Comparison of ENCODE assay signal across 18 cellular contexts in the genomic region with DNA sequence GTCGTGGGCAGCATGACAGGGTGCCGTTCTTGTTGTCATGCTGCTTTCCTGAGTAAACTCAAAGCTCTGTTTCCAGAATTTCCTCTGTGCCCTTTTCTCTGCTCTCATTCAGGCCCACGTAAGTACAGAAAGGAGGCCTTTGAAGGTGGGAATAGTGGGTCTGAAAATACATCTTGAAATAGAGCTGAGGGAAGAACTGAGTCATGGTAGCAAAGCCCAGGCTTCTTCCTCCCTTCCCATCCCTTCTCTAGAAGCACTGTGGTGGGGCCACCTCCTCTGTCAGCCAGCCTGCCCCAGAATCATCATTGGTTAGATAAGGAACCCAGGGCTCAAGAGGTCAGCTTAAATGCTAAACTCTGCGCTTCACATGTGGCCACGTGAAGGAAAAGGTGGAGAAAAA. TPM values are rescaled to one million over a fixed set of nuclear protein-coding genes. Genes with fewer than 3 reads are reported as not detected.
A peak's percentile ranks its signal among the peaks of the same experiment; 100 is the strongest.
DNase-seq lines count a peak whose midpoint lies in the region; ATAC-seq, FAIRE-seq and TF ChIP-seq lines count a peak whose summit lies in the region.
"Had no signal": no experiment of that assay in that cellular context is flagged by ENCODE, and none has a peak within 500 bp of the region (broad histone marks: within the 10 kb centered on the region; RNA-seq: fewer than 3 reads in every experiment).

No MANE protein-coding gene starts in this region.

- H3K27ac Mint-ChIP-seq in astrocyte (ENCODE audit: unreplicated experiment), result peak overlapping the region; percentile 42

- H3K36me3 Mint-ChIP-seq in astrocyte (ENCODE audit: low read depth, unreplicated experiment), result peaks cover 6% of the 10 kb centered on the region
- H3K36me3 Mint-ChIP-seq: naive B cell had no signal

- ATAC-seq in psoas muscle, result no peak
- ATAC-seq: left ventricle myocardium superior had no signal

- H3K9me3 Mint-ChIP-seq in astrocyte (ENCODE audit: unreplicated experiment), result no peaks in the 10 kb centered on the region
- H3K9me3 Mint-ChIP-seq: central memory CD8-positive, alpha-beta T cell; naive B cell had no signal

- peaks cover 24% of the 10 kb centered on the region for H3K4me1 Mint-ChIP-seq in astrocyte (ENCODE audit: low read depth, unreplicated experiment)

- H3K27ac ChIP-seq in C4-2B, result peak overlapping the region; percentile 83
- H3K27ac ChIP-seq in RWPE1, result peak overlapping the region; percentile 31
- H3K27ac ChIP-seq in astrocyte (ENCODE audit: low read depth, low read length), result no peak overlapping the region
- peak overlapping the region; percentile 83 for H3K27ac ChIP-seq in psoas muscle
- no peak overlapping the region for H3K27ac ChIP-seq in tibial artery
- H3K27ac ChIP-seq: testis had no signal

- no peak overlapping the region for H2AFZ ChIP-seq in astrocyte (ENCODE audit: low read depth, low read length)

- POLR2A ChIA-PET in RWPE1 (lab: Yijun Ruan, JAX; ENCODE audit: low non-redundant PET), result no interaction called here

- no peaks in the 10 kb centered on the region for H3K9me3 ChIP-seq in astrocyte (ENCODE audit: insufficient read depth, low read depth, low read length)
- H3K9me3 ChIP-seq in psoas muscle, result no peaks in the 10 kb centered on the region
- no peaks in the 10 kb centered on the region for H3K9me3 ChIP-seq in tibial artery
- H3K9me3 ChIP-seq: BE2C, testis had no signal

- intact Hi-C loops in psoas muscle (cut with DNase I) (loop anchor here in 1 of 2 donors (10.0 kb wide), 1 partner anchor 247 kb away; no protein-coding TSS in a partner anchor), tibial artery (cut with DNase I; ENCODE audit: low total_unique reads) (loop anchor here (10.0 kb wide), 1 partner anchor 247 kb away; no protein-coding TSS in a partner anchor)

- H3K36me3 ChIP-seq in astrocyte (ENCODE audit: insufficient read depth, low read length) (no peaks in the 10 kb centered on the region), psoas muscle (ENCODE audit: insufficient read depth in 1 of 2, low read depth in 1 of 2) (peaks cover 0 to 8% of the 10 kb centered on the region in 2 donors), tibial artery (peaks cover 0 to 22% (median 1%) of the 10 kb centered on the region in 3 donors)
- H3K36me3 ChIP-seq: BE2C had no signal

- CTCF ChIA-PET in RWPE1 (lab: Yijun Ruan, JAX), result interaction anchor here (0.5 to 1.5 kb wide), 3 partner anchors 103 to 154 kb away, joined by 3 to 9 read pairs (median 8); no protein-coding TSS in a partner anchor

- peaks cover 90% of the 10 kb centered on the region for H4K20me1 ChIP-seq in astrocyte (ENCODE audit: insufficient read depth, low read length)

- H3K4me1 ChIP-seq in astrocyte (ENCODE audit: insufficient read depth, low read length), result peaks cover 12% of the 10 kb centered on the region
- peaks cover 90% of the 10 kb centered on the region for H3K4me1 ChIP-seq in psoas muscle
- H3K4me1 ChIP-seq in tibial artery, result peaks cover 0 to 64% (median 31%) of the 10 kb centered on the region in 4 donors

- no peak overlapping the region for H3K4me3 Mint-ChIP-seq in astrocyte (ENCODE audit: unreplicated experiment)
- H3K4me3 Mint-ChIP-seq: central memory CD8-positive, alpha-beta T cell had no signal

- WGBS in psoas muscle, 3 donors, result 74 to 84% (median 77%) methylated on average over 5 of the region's 5 CpGs

- no peak for TF ChIP-seq CTCF in C4-2B (conservative IDR thresholded peaks at IDR 0.05)
- TF ChIP-seq CTCF in RWPE1 (conservative IDR thresholded peaks at IDR 0.05; ENCODE audit: low read depth), result no peak
- no peak for TF ChIP-seq CTCF in astrocyte (IDR thresholded peaks at IDR 0.05; ENCODE audit: insufficient read depth, low read depth, low read length)
- TF ChIP-seq CTCF in psoas muscle (IDR thresholded peaks at IDR 0.05), result no peak
- TF ChIP-seq CTCF in tibial artery (IDR thresholded peaks at IDR 0.05), result no peak

- H3K79me2 ChIP-seq in astrocyte (ENCODE audit: insufficient read depth, low read length), result peaks cover 24% of the 10 kb centered on the region

- H3K4me3 ChIP-seq in astrocyte (ENCODE audit: insufficient read depth, low read depth, low read length), result no peak overlapping the region
- no peak overlapping the region for H3K4me3 ChIP-seq in psoas muscle
- no peak overlapping the region for H3K4me3 ChIP-seq in tibial artery
- H3K4me3 ChIP-seq: testis had no signal

- no peaks in the 10 kb centered on the region for H3K27me3 ChIP-seq in astrocyte (ENCODE audit: insufficient read depth, low read length)
- H3K27me3 ChIP-seq in psoas muscle (ENCODE audit: insufficient read depth in 3 of 3, low read length in 2 of 3), result no peaks in the 10 kb centered on the region
- H3K27me3 ChIP-seq in tibial artery, result no peaks in the 10 kb centered on the region
- H3K27me3 ChIP-seq: BE2C, testis had no signal

- H3K27me3 Mint-ChIP-seq in astrocyte (ENCODE audit: low read depth, unreplicated experiment), result no peaks in the 10 kb centered on the region
- H3K27me3 Mint-ChIP-seq: central memory CD8-positive, alpha-beta T cell; naive B cell had no signal

- H3K4me2 ChIP-seq in astrocyte (ENCODE audit: low read length), result no peak overlapping the region

- FAIRE-seq in astrocyte (lab: Jason Lieb, UNC) (no peak), urothelium cell line (lab: Jason Lieb, UNC) (no peak)
- FAIRE-seq: frontal cortex had no signal

- no peak overlapping the region for H3K9ac ChIP-seq in astrocyte (ENCODE audit: low read length)

- no peak for DNase-seq in RWPE1 (ENCODE audit: low spot score)
- no peak for DNase-seq in astrocyte (ENCODE audit: low read depth)
- DNase-seq in psoas muscle, result no peak
- DNase-seq in urothelium cell line (ENCODE audit: low spot score), result no peak
- DNase-seq in NCI-H2029 (lab: John Stamatoyannopoulos, UW), result no peak
- no peak for DNase-seq in tibial artery
- DNase-seq in HT-29 (ENCODE audit: low spot score), result no peak
- DNase-seq: activated CD4-positive, alpha-beta T cell treated with anti-CD3 and anti-CD28 coated beads, Interleukin-2, amount 50 U/mL, for 48 hours; left ventricle myocardium superior; naive B cell; NCI-H146; SHP77 treated with DMSO at 0.1 percent for 48 hours; testis had no signal

RNA-seq across cellular contexts. Expression of a gene that starts 9.4 kb away (rescaled TPM):
- total RNA-seq in astrocyte (1.1 and 1.2 TPM in 2 replicates), psoas muscle (1 to 10 TPM in 1 of 4 donors, under 1 TPM in 3; 0.27 to 1.1 (median 0.79) TPM)
- polyA plus RNA-seq in psoas muscle, result 1 to 10 TPM; 1.1 TPM
- total RNA-seq in HT-29 (2014; rRNA removed; shearing (Covaris generic)), result 2.2 and 3.5 TPM in 2 replicates

RNA-seq across cellular contexts. Expression of a gene that starts 14.4 kb away (rescaled TPM):
- total RNA-seq in astrocyte (35.8 and 38.8 TPM in 2 replicates), psoas muscle (10 to 100 TPM; 27.6 to 34.7 (median 31.6) TPM)
- polyA plus RNA-seq in psoas muscle, result 10 to 100 TPM; 55.0 to 98.6 (median 67.3) TPM
- 173 and 191 TPM in 2 replicates for total RNA-seq in HT-29 (2014; rRNA removed; shearing (Covaris generic))

RNA-seq across cellular contexts. Expression of a gene that starts 21.7 kb away (rescaled TPM):
- 33.7 and 37.9 TPM in 2 replicates for total RNA-seq in astrocyte
- 10 to 100 TPM in 2 of 4 donors, 1 to 10 TPM in 2; 5.9 to 15.1 (median 10.2) TPM for total RNA-seq in psoas muscle
- 1 to 10 TPM; 4.1 to 8.6 (median 4.7) TPM for polyA plus RNA-seq in psoas muscle
- total RNA-seq in HT-29 (2014; rRNA removed; shearing (Covaris generic)), result 1.4 and 3.3 TPM in 2 replicates

RNA-seq across cellular contexts. Expression of a gene that starts 29.2 kb away (rescaled TPM):
- total RNA-seq in astrocyte, result 27.3 and 29.7 TPM in 2 replicates
- 10 to 100 TPM; 11.3 to 18.8 (median 16.4) TPM for total RNA-seq in psoas muscle
- 10 to 100 TPM in 2 of 3 donors, 1 to 10 TPM in 1; 9.6 to 16.9 (median 11.0) TPM for polyA plus RNA-seq in psoas muscle
- total RNA-seq in HT-29 (2014; rRNA removed; shearing (Covaris generic)), result 11.5 and 15.1 TPM in 2 replicates

RNA-seq across cellular contexts. Expression of a gene that starts 37.5 kb away (rescaled TPM):
- total RNA-seq in astrocyte (0.82 and 0.91 TPM in 2 replicates), psoas muscle (1 to 10 TPM in 1 of 4 donors, under 1 TPM in 1, not detected in 2; 0.77 to 1.1 TPM)
- under 1 TPM; 0.23 to 0.38 (median 0.37) TPM for polyA plus RNA-seq in psoas muscle
- 0.64 and 2.5 TPM in 2 replicates for total RNA-seq in HT-29 (2014; rRNA removed; shearing (Covaris generic))
- total RNA-seq: frontal cortex, left ventricle myocardium superior, pulmonary artery endothelial cell had no signal

Comparison
In these comparisons a context has a peak if more than half of its experiments do, and no peak if none do; other contexts are left out.
1. H3K27ac ChIP-seq: peak in C4-2B (single experiment), RWPE1 (single experiment) and psoas muscle (single experiment); none in astrocyte (single experiment) and tibial artery (0 of 2).